ENCODE assay signal across 28 cellular contexts in genomic region chr9:18980124-18980660, GRCh38. TPM values are rescaled to one million over a fixed set of nuclear protein-coding genes. Genes with fewer than 3 reads are reported as not detected.
DNase-seq lines count a peak whose midpoint lies in the region; ATAC-seq, FAIRE-seq and TF ChIP-seq lines count a peak whose summit lies in the region.
"Had no signal": no experiment of that assay in that cellular context is flagged by ENCODE, and none has a peak within 500 bp of the region (broad histone marks: within the 10 kb centered on the region; RNA-seq: fewer than 3 reads in every experiment).

No MANE protein-coding gene starts in this region.

- peaks cover 0 to 16% (median 0%) of the 10 kb centered on the region in 4 donors for H3K9me3 ChIP-seq in tibial nerve
- H3K9me3 ChIP-seq: suprapubic skin had no signal

- H3K4me3 Mint-ChIP-seq in brain: no peak overlapping the region
- no peak overlapping the region for H3K4me3 Mint-ChIP-seq in activated CD4-positive, alpha-beta T cell treated with anti-CD3 and anti-CD28 coated beads, Interleukin-2, amount 10 ng/mL, durations not matched to agents 7 days and 5 days
- H3K4me3 Mint-ChIP-seq: activated naive CD4-positive, alpha-beta T cell treated with anti-CD3 and anti-CD28 coated beads for 36 hours; activated T-cell treated with anti-CD3 and anti-CD28 coated beads, Interleukin-2, amount 50 U/mL, for 72 hours; CD4-positive, alpha-beta T cell; natural killer cell; stimulated activated effector memory CD8-positive, alpha-beta T cell treated with anti-CD3 and anti-CD28 coated beads, Interleukin-12 subunit alpha, Interleukin-12 subunit beta, amount 100 ng/mL, for 72 hours had no signal

- no peak for TF ChIP-seq POLR2A in tibial nerve (IDR thresholded peaks at IDR 0.05)

- peak overlapping the region in 3 of 5 experiments; percentile 38 to 65 (median 44) for H3K27ac Mint-ChIP-seq in brain
- H3K27ac Mint-ChIP-seq in activated CD4-positive, alpha-beta T cell treated with anti-CD3 and anti-CD28 coated beads, Interleukin-2, amount 10 ng/mL, durations not matched to agents 7 days and 5 days: no peak overlapping the region
- H3K27ac Mint-ChIP-seq: activated naive CD4-positive, alpha-beta T cell treated with anti-CD3 and anti-CD28 coated beads for 36 hours; activated T-cell treated with anti-CD3 and anti-CD28 coated beads, Interleukin-2, amount 50 U/mL, for 72 hours; CD4-positive, alpha-beta T cell; natural killer cell; stimulated activated effector memory CD8-positive, alpha-beta T cell treated with anti-CD3 and anti-CD28 coated beads, Interleukin-12 subunit alpha, Interleukin-12 subunit beta, amount 100 ng/mL, for 72 hours had no signal

- ATAC-seq in activated CD4-positive, CD25-positive, alpha-beta regulatory T cell treated with anti-CD3 and anti-CD28 coated beads, Interleukin-2, amount 50 U/mL, for 24 hours: no peak
- ATAC-seq: activated T-cell treated with anti-CD3 and anti-CD28 coated beads, Interleukin-2, amount 50 U/mL, for 72 hours; esophagus mucosa; HepG2; natural killer cell; stimulated activated effector memory CD8-positive, alpha-beta T cell treated with anti-CD3 and anti-CD28 coated beads, Interleukin-12 subunit alpha, Interleukin-12 subunit beta, amount 100 ng/mL, for 72 hours had no signal

- WGBS in tibial nerve, 2 donors: 0 to 63% methylated on average over 1 of the region's 1 CpG

- H3K36me3 Mint-ChIP-seq in brain: peaks cover 5% of the 10 kb centered on the region
- H3K36me3 Mint-ChIP-seq in activated CD4-positive, alpha-beta T cell treated with anti-CD3 and anti-CD28 coated beads, Interleukin-2, amount 10 ng/mL, durations not matched to agents 7 days and 5 days (ENCODE audit: low read depth): no peaks in the 10 kb centered on the region
- H3K36me3 Mint-ChIP-seq: natural killer cell; stimulated activated effector memory CD8-positive, alpha-beta T cell treated with anti-CD3 and anti-CD28 coated beads, Interleukin-12 subunit alpha, Interleukin-12 subunit beta, amount 100 ng/mL, for 72 hours had no signal

- TF ChIP-seq CTCF in brain (conservative IDR thresholded peaks at IDR 0.05): no peak
- TF ChIP-seq CTCF in tibial nerve (IDR thresholded peaks at IDR 0.05): no peak

- peaks cover 11 to 19% (median 16%) of the 10 kb centered on the region in 5 experiments for H3K9me3 Mint-ChIP-seq in brain
- no peaks in the 10 kb centered on the region for H3K9me3 Mint-ChIP-seq in activated CD4-positive, alpha-beta T cell treated with anti-CD3 and anti-CD28 coated beads, Interleukin-2, amount 10 ng/mL, durations not matched to agents 7 days and 5 days
- H3K9me3 Mint-ChIP-seq: CD4-positive, alpha-beta T cell; natural killer cell; stimulated activated effector memory CD8-positive, alpha-beta T cell treated with anti-CD3 and anti-CD28 coated beads, Interleukin-12 subunit alpha, Interleukin-12 subunit beta, amount 100 ng/mL, for 72 hours had no signal

- no peak for TF ChIP-seq EP300 in tibial nerve (IDR thresholded peaks at IDR 0.05)

- POLR2A ChIA-PET in activated CD4-positive, alpha-beta T cell treated with anti-CD3 and anti-CD28 coated beads, Interleukin-2, amount 10 ng/mL, durations not matched to agents 7 days and 5 days (lab: Charles Lee): no interaction called here

- CTCF ChIA-PET in activated CD4-positive, alpha-beta T cell treated with anti-CD3 and anti-CD28 coated beads, Interleukin-2, amount 10 ng/mL, durations not matched to agents 7 days and 5 days (lab: Charles Lee): interaction anchor here (1.4 kb wide), 1 partner anchor 9 kb away, joined by 3 read pairs; no protein-coding TSS in a partner anchor

- peaks cover 46% of the 10 kb centered on the region for H3K4me1 Mint-ChIP-seq in brain
- H3K4me1 Mint-ChIP-seq in activated CD4-positive, alpha-beta T cell treated with anti-CD3 and anti-CD28 coated beads, Interleukin-2, amount 10 ng/mL, durations not matched to agents 7 days and 5 days: peaks cover 8% of the 10 kb centered on the region
- H3K4me1 Mint-ChIP-seq: stimulated activated effector memory CD8-positive, alpha-beta T cell treated with anti-CD3 and anti-CD28 coated beads, Interleukin-12 subunit alpha, Interleukin-12 subunit beta, amount 100 ng/mL, for 72 hours had no signal

- H3K36me3 ChIP-seq in tibial nerve: no peaks in the 10 kb centered on the region
- H3K36me3 ChIP-seq: suprapubic skin had no signal

- no peak overlapping the region for H3K4me3 ChIP-seq in tibial nerve
- H3K4me3 ChIP-seq: skin epidermis, suprapubic skin had no signal

- peak overlapping the region in 2 of 4 donors; percentile 16 to 52 for H3K27ac ChIP-seq in tibial nerve
- H3K27ac ChIP-seq: suprapubic skin had no signal

- DNase-seq in HT1080 (ENCODE audit: low read depth): peak; percentile 8
- peak; percentile 38 for DNase-seq in medulla oblongata (ENCODE audit: extremely low spot score)
- peak; percentile 20 for DNase-seq in urothelium cell line (ENCODE audit: low spot score)
- no peak for DNase-seq in activated CD4-positive, alpha-beta T cell treated with anti-CD3 and anti-CD28 coated beads, Interleukin-2, amount 10 ng/mL, durations not matched to agents 7 days and 5 days
- DNase-seq in tibial nerve (ENCODE audit: low spot score in 2 of 2): no peak
- DNase-seq: activated CD4-positive, alpha-beta T cell treated with anti-CD3 and anti-CD28 coated beads for 4 hours; activated naive CD4-positive, alpha-beta T cell treated with anti-CD3 and anti-CD28 coated beads for 36 hours; activated T-cell treated with anti-CD3 and anti-CD28 coated beads, Interleukin-2, amount 50 U/mL, for 72 hours; CD4-positive, alpha-beta T cell; effector CD4-positive, alpha-beta T cell; glutamatergic neuron; natural killer cell; NCI-H1105 treated with DMSO at 0.1 percent for 48 hours; NCI-H2081; NK-92 treated with Interleukin-12 subunit alpha and Interleukin-12 subunit beta, amount 100 ng/mL, for 24 hours; SIG-M5; stimulated activated CD4-positive, alpha-beta T cell treated with anti-CD3 and anti-CD28 coated beads, Interleukin-1b, Interleukin-23, amount 100 ng/mL, for 48 hours; T-helper 1 cell had no signal

- no peak for FAIRE-seq in urothelium cell line (lab: Jason Lieb, UNC)
- FAIRE-seq: HepG2 had no signal

- H3K4me1 ChIP-seq in tibial nerve: peaks cover 0 to 15% (median 3%) of the 10 kb centered on the region in 4 donors

- H3K27me3 ChIP-seq in tibial nerve: no peaks in the 10 kb centered on the region
- H3K27me3 ChIP-seq: suprapubic skin had no signal

- H3K27me3 Mint-ChIP-seq in brain: peaks cover 9% of the 10 kb centered on the region
- no peaks in the 10 kb centered on the region for H3K27me3 Mint-ChIP-seq in activated CD4-positive, alpha-beta T cell treated with anti-CD3 and anti-CD28 coated beads, Interleukin-2, amount 10 ng/mL, durations not matched to agents 7 days and 5 days
- H3K27me3 Mint-ChIP-seq: CD4-positive, alpha-beta T cell had no signal

RNA-seq across cellular contexts. Expression of gene SAXO1, which starts 52.8 kb away (rescaled TPM):
- not detected in 2 replicates for total RNA-seq in HT1080 (2014; rRNA removed; shearing (Covaris generic))
- not detected in 2 replicates for polyA plus RNA-seq in HT1080 (2015; cell fraction: cytosol; rRNA removed)
- polyA plus RNA-seq in HT1080 (2015; cell fraction: nucleus; rRNA removed): 0.01 TPM in 1 of 2 replicates, not detected in the other
- not detected for polyA plus RNA-seq in brain (ENCODE audit: insufficient read depth, low read depth, low replicate concordance)
- total RNA-seq in activated CD4-positive, alpha-beta T cell treated with anti-CD3 and anti-CD28 coated beads, Interleukin-2, amount 10 ng/mL, durations not matched to agents 7 days and 5 days: under 1 TPM in 1 of 2 experiments, not detected in 1; 0.10 TPM
- 1 to 10 TPM in 1 of 4 donors, under 1 TPM in 1, not detected in 2; 0.39 to 1.0 TPM for total RNA-seq in tibial nerve
- total RNA-seq: activated naive CD4-positive, alpha-beta T cell treated with anti-CD3 and anti-CD28 coated beads for 36 hours; activated T-cell treated with anti-CD3 and anti-CD28 coated beads, Interleukin-2, amount 50 U/mL, for 72 hours; esophagus mucosa; HepG2; mesenteric fat pad; NCI-H460; pulmonary artery endothelial cell had no signal
- polyA plus RNA-seq: HepG2 had no signal

Comparison
In these comparisons a context has a peak if more than half of its experiments do, and no peak if none do; other contexts are left out.
1. DNase-seq: peak in HT1080 (single experiment), medulla oblongata (single experiment) and urothelium cell line (single experiment); none in activated CD4-positive, alpha-beta T cell treated with anti-CD3 and anti-CD28 coated beads, Interleukin-2, amount 10 ng/mL, durations not matched to agents 7 days and 5 days (single experiment) and tibial nerve (0 of 2).